8 cellular contexts compared by ENCODE assay signal in genomic region chr4:121189811-121190210, GRCh38.
DNase-seq lines count a peak whose midpoint lies in the region; ATAC-seq lines count a peak whose summit lies in the region.

No MANE protein-coding gene starts in this region.

- ATAC-seq in GM19463 (IDR thresholded peaks at IDR 0.05; ENCODE audit: unreplicated experiment) (peak; percentile 81), HG03175 (IDR thresholded peaks at IDR 0.05; ENCODE audit: unreplicated experiment) (peak; percentile 90)

- DNase-seq in activated CD8-positive, alpha-beta memory T cell treated with anti-CD3 and anti-CD28 coated beads, Interleukin-2, amount 50 U/mL, for 4 hours, result peak; percentile 38
- DNase-seq in stimulated activated CD8-positive, alpha-beta memory T cell treated with anti-CD3 and anti-CD28 coated beads, Interleukin-7, amount 100 ng/mL, for 4 hours (ENCODE audit: low read depth in 2 of 2), result peak; percentile 28 to 30
- DNase-seq in GM19240 (ENCODE audit: insufficient read length, low spot score) (no peak), EL (no peak), NCI-H146 (lab: John Stamatoyannopoulos, UW) (no peak), HPDE6-E6E7 (ENCODE audit: extremely low spot score) (no peak)

Comparison
In these comparisons a context has a peak if more than half of its experiments do, and no peak if none do; other contexts are left out.
1. DNase-seq: peak in activated CD8-positive, alpha-beta memory T cell treated with anti-CD3 and anti-CD28 coated beads, Interleukin-2, amount 50 U/mL, for 4 hours (single experiment) and stimulated activated CD8-positive, alpha-beta memory T cell treated with anti-CD3 and anti-CD28 coated beads, Interleukin-7, amount 100 ng/mL, for 4 hours (2 of 2); none in GM19240 (single experiment), EL (single experiment), NCI-H146 (single experiment) and HPDE6-E6E7 (single experiment).